Comparison of ENCODE assay signal across 24 cellular contexts in the genomic region with DNA sequence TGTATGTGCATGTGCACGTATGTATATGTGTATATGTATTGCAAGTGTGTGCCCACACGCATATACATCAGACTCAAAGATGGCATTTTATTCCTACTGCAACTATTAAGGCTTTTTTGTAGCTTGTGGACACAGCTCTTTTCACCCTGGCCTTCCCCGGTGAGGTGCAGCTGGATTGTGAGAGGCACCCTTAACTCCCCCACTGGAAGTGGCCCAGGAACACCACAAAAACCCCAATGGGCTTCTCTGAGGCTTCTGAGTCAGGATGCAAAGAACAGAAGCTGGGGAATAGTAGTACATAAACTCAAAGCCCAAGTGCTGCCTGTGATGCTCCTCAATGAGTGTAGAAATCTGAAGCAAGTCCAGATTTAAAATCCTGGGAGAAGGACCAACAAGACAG.
"Had no signal": no experiment of that assay in that cellular context is flagged by ENCODE, and none has a peak within 500 bp of the region (broad histone marks: within the 10 kb centered on the region; RNA-seq: fewer than 3 reads in every experiment).

No MANE protein-coding gene starts in this region.

- DNase-seq: cerebellar nuclear complex; colonic mucosa; dermis blood vessel endothelial cell; gastrocnemius medialis; glutamatergic neuron; immature natural killer cell; left cardiac atrium; mesendoderm; naive B cell; occipital lobe; right lobe of liver; spleen; stimulated activated CD4-positive, alpha-beta T cell treated with anti-CD3 and anti-CD28 coated beads, Interleukin-15, amount 100 ng/mL, for 24 hours; stimulated activated CD4-positive, alpha-beta T cell treated with anti-CD3 and anti-CD28 coated beads, Interleukin-1b, Interleukin-23, amount 100 ng/mL, for 48 hours; stimulated activated CD4-positive, alpha-beta T cell treated with anti-CD3 and anti-CD28 coated beads, Interleukin-4, amount 100 ng/mL, for 24 hours; stimulated activated naive CD8-positive, alpha-beta T cell treated with anti-CD3 and anti-CD28 coated beads, Interleukin-15, amount 100 ng/mL, for 72 hours; thyroid gland; uterus had no signal

- H3K27ac ChIP-seq: colonic mucosa, gastrocnemius medialis, parathyroid adenoma, prostate gland, spleen, suprapubic skin, thyroid gland, uterus had no signal

- H3K4me1 ChIP-seq: colonic mucosa, gastrocnemius medialis, parathyroid adenoma, prostate gland, spleen, thyroid gland, uterus had no signal

- H3K4me3 ChIP-seq: colonic mucosa, gastrocnemius medialis, prostate gland, right lobe of liver, spleen, suprapubic skin, thyroid gland, uterus had no signal

- H3K27me3 ChIP-seq: colonic mucosa, gastrocnemius medialis, right lobe of liver, suprapubic skin, thyroid gland, uterus had no signal

- H3K9me3 Mint-ChIP-seq: immature natural killer cell; stimulated activated memory B cell treated with anti-CD40 and anti-IgM and Interleukin-4, amounts not matched to agents 10 μg/mL and 1 μg/mL and 100 μg/mL, for 72 hours; stimulated activated naive CD8-positive, alpha-beta T cell treated with anti-CD3 and anti-CD28 coated beads, Interleukin-15, amount 100 ng/mL, for 72 hours; type B pancreatic cell had no signal

- H3K79me2 ChIP-seq: parathyroid adenoma had no signal

- H3K27me3 Mint-ChIP-seq: naive B cell; stimulated activated memory B cell treated with anti-CD40 and anti-IgM and Interleukin-4, amounts not matched to agents 10 μg/mL and 1 μg/mL and 100 μg/mL, for 72 hours; stimulated activated naive CD8-positive, alpha-beta T cell treated with anti-CD3 and anti-CD28 coated beads, Interleukin-15, amount 100 ng/mL, for 72 hours; type B pancreatic cell had no signal

- H3K27ac Mint-ChIP-seq: immature natural killer cell; naive B cell; stimulated activated memory B cell treated with anti-CD40 and anti-IgM and Interleukin-4, amounts not matched to agents 10 μg/mL and 1 μg/mL and 100 μg/mL, for 72 hours; stimulated activated naive CD8-positive, alpha-beta T cell treated with anti-CD3 and anti-CD28 coated beads, Interleukin-15, amount 100 ng/mL, for 72 hours; type B pancreatic cell had no signal

- H3K36me3 Mint-ChIP-seq: immature natural killer cell; naive B cell; stimulated activated memory B cell treated with anti-CD40 and anti-IgM and Interleukin-4, amounts not matched to agents 10 μg/mL and 1 μg/mL and 100 μg/mL, for 72 hours; type B pancreatic cell had no signal

- H3K4me1 Mint-ChIP-seq: naive B cell; stimulated activated memory B cell treated with anti-CD40 and anti-IgM and Interleukin-4, amounts not matched to agents 10 μg/mL and 1 μg/mL and 100 μg/mL, for 72 hours had no signal

- ATAC-seq: gastrocnemius medialis; left cardiac atrium; stimulated activated memory B cell treated with anti-CD40 and anti-IgM and Interleukin-4, amounts not matched to agents 10 μg/mL and 1 μg/mL and 100 μg/mL, for 72 hours; stimulated activated naive CD8-positive, alpha-beta T cell treated with anti-CD3 and anti-CD28 coated beads, Interleukin-15, amount 100 ng/mL, for 72 hours had no signal

- H2AFZ ChIP-seq: parathyroid adenoma had no signal

- H3K9me3 ChIP-seq: colonic mucosa, gastrocnemius medialis, prostate gland, right lobe of liver, spleen, suprapubic skin, thyroid gland, uterus had no signal

- H3K36me3 ChIP-seq: colonic mucosa, gastrocnemius medialis, prostate gland, right lobe of liver, spleen, suprapubic skin, thyroid gland, uterus had no signal

- H3K4me3 Mint-ChIP-seq: immature natural killer cell; naive B cell; nephron; stimulated activated memory B cell treated with anti-CD40 and anti-IgM and Interleukin-4, amounts not matched to agents 10 μg/mL and 1 μg/mL and 100 μg/mL, for 72 hours; stimulated activated naive CD8-positive, alpha-beta T cell treated with anti-CD3 and anti-CD28 coated beads, Interleukin-15, amount 100 ng/mL, for 72 hours; type B pancreatic cell had no signal
